In genomic region chr9:22463205-22463604, GRCh38 we compare ENCODE assay signal across 27 cellular contexts. TPM values are rescaled to one million over a fixed set of nuclear protein-coding genes. Genes with fewer than 3 reads are reported as not detected.
"Had no signal": no experiment of that assay in that cellular context is flagged by ENCODE, and none has a peak within 500 bp of the region (broad histone marks: within the 10 kb centered on the region; RNA-seq: fewer than 3 reads in every experiment).

No MANE protein-coding gene starts in this region.

- ATAC-seq: activated CD8-positive, alpha-beta T cell treated with anti-CD3 and anti-CD28 coated beads for 36 hours; activated T-cell treated with anti-CD3 and anti-CD28 coated beads, Interleukin-2, amount 50 U/mL, for 4 hours; activated T-helper 17 cell treated with anti-CD3 and anti-CD28 coated beads, Interleukin-2, amount 50 U/mL, for 72 hours; gastrocnemius medialis; left colon; naive thymus-derived CD8-positive, alpha-beta T cell; pancreas; stimulated activated memory B cell treated with anti-CD40 and anti-IgM and Interleukin-4, amounts not matched to agents 10 μg/mL and 1 μg/mL and 100 μg/mL, for 72 hours; stimulated activated naive CD8-positive, alpha-beta T cell treated with anti-CD3 and anti-CD28 coated beads, Interleukin-15, amount 100 ng/mL, for 72 hours had no signal

- H3K4me1 ChIP-seq: breast epithelium, gastrocnemius medialis, pancreas, prostate gland, sigmoid colon, vagina had no signal

- H3K27ac ChIP-seq: breast epithelium, epithelial cell of prostate, gastrocnemius medialis, pancreas, prostate gland, sigmoid colon, vagina had no signal

- H3K27me3 ChIP-seq: breast epithelium, gastrocnemius medialis, pancreas, sigmoid colon, vagina had no signal

- H3K36me3 ChIP-seq: breast epithelium, gastrocnemius medialis, pancreas, prostate gland, sigmoid colon, vagina had no signal

- H3K9me3 ChIP-seq: breast epithelium, gastrocnemius medialis, pancreas, prostate gland, sigmoid colon, vagina had no signal

- H3K4me3 ChIP-seq: breast epithelium, gastrocnemius medialis, pancreas, prostate gland, sigmoid colon, smooth muscle cell, vagina had no signal

- DNase-seq: activated B cell treated with CpG ODN at 0.5 μM for 24 hours; activated CD4-positive, alpha-beta T cell treated with anti-CD3 and anti-CD28 coated beads, Interleukin-2, amount 50 U/mL, for 1 hour; activated CD8-positive, alpha-beta T cell treated with anti-CD3 and anti-CD28 coated beads for 36 hours; activated gamma-delta T cell treated with Interleukin-2 at 50 U/mL for 16 hours; activated naive CD4-positive, alpha-beta T cell treated with anti-CD3 and anti-CD28 coated beads, Interleukin-2, amount 50 U/mL, for 16 hours; activated T-cell treated with anti-CD3 and anti-CD28 coated beads, Interleukin-2, amount 50 U/mL, for 4 hours; dermis blood vessel endothelial cell; effector CD4-positive, alpha-beta T cell; gastrocnemius medialis; glutamatergic neuron; left colon; naive thymus-derived CD8-positive, alpha-beta T cell; nucleus accumbens; pancreas; sigmoid colon; stimulated activated CD4-positive, alpha-beta T cell treated with anti-CD3 and anti-CD28 coated beads, Interleukin-1b, Interleukin-23, amount 100 ng/mL, for 48 hours; stimulated activated CD4-positive, alpha-beta T cell treated with anti-CD3 and anti-CD28 coated beads, Interleukin-4, amount 100 ng/mL, for 4 hours; stimulated activated CD8-positive, alpha-beta memory T cell treated with anti-CD3 and anti-CD28 coated beads, Interleukin-4, amount 100 ng/mL, for 48 hours; stimulated activated naive CD8-positive, alpha-beta T cell treated with anti-CD3 and anti-CD28 coated beads, Interleukin-15, amount 100 ng/mL, for 72 hours; substantia nigra had no signal

- H3K4me2 ChIP-seq: smooth muscle cell had no signal

RNA-seq across cellular contexts. Expression of gene DMRTA1, which starts 16.6 kb away (rescaled TPM):
- total RNA-seq: activated B cell treated with CpG ODN at 0.5 μM for 24 hours; activated CD8-positive, alpha-beta T cell treated with anti-CD3 and anti-CD28 coated beads for 36 hours; activated T-cell treated with anti-CD3 and anti-CD28 coated beads, Interleukin-2, amount 50 U/mL, for 4 hours; naive thymus-derived CD8-positive, alpha-beta T cell had no signal
